Comparison of ENCODE assay signal across 15 cellular contexts in the genomic region with DNA sequence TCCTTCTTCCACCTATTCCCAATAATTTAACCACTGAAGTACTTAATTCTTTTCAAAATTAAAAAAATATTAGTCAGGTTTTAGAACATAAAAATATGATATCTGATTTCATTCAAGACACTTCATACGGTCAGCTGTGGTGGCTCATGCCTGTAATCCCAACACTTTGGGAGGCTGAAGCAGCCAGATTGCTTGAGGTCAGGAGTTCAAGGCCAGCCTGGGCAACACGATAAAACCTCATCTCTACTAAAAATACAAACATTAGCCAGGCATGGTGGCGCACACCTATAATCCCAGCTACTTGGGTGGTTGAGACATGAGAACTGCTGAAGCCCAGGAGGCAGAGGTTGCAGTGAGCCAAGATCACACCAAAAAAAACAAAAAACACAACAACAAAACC.
"Had no signal": no experiment of that assay in that cellular context is flagged by ENCODE, and none has a peak within 500 bp of the region (broad histone marks: within the 10 kb centered on the region; RNA-seq: fewer than 3 reads in every experiment).

No MANE protein-coding gene starts in this region.

- H3K27me3 ChIP-seq: body of pancreas, right lobe of liver, upper lobe of left lung had no signal

- H3K4me3 Mint-ChIP-seq: activated CD4-positive, alpha-beta memory T cell treated with anti-CD3 and anti-CD28 coated beads, Interleukin-2, amount 10 ng/mL, durations not matched to agents 7 days and 5 days; dendritic cell treated with granulocyte-macrophage colony-stimulating factor and Interleukin-4, amounts not matched to agents 40 ng/mL and 50 ng/mL, for 4 days; natural killer cell treated with Interleukin-12 subunit alpha and Interleukin-12 subunit beta and Interleukin-15 and Interleukin-18, amount 100 ng/mL, for 72 hours; stimulated activated naive B cell treated with anti-CD40 and anti-IgM and Interleukin-4, amounts not matched to agents 10 μg/mL and 1 μg/mL and 100 μg/mL, for 72 hours had no signal

- H3K27ac Mint-ChIP-seq: activated CD4-positive, alpha-beta memory T cell treated with anti-CD3 and anti-CD28 coated beads, Interleukin-2, amount 10 ng/mL, durations not matched to agents 7 days and 5 days; activated naive CD4-positive, alpha-beta T cell treated with anti-CD3 and anti-CD28 coated beads, Interleukin-2, amount 50 U/mL, for 72 hours; dendritic cell treated with granulocyte-macrophage colony-stimulating factor and Interleukin-4, amounts not matched to agents 40 ng/mL and 50 ng/mL, for 4 days; natural killer cell treated with Interleukin-12 subunit alpha and Interleukin-12 subunit beta and Interleukin-15 and Interleukin-18, amount 100 ng/mL, for 72 hours; stimulated activated naive B cell treated with anti-CD40 and anti-IgM and Interleukin-4, amounts not matched to agents 10 μg/mL and 1 μg/mL and 100 μg/mL, for 72 hours had no signal

- DNase-seq: activated CD4-positive, alpha-beta memory T cell treated with anti-CD3 and anti-CD28 coated beads, Interleukin-2, amount 10 ng/mL, durations not matched to agents 7 days and 5 days; activated CD8-positive, alpha-beta memory T cell treated with anti-CD3 and anti-CD28 coated beads, Interleukin-2, amount 50 U/mL, for 48 hours; amniotic stem cell; body of pancreas; central memory CD4-positive, alpha-beta T cell; glutamatergic neuron; left colon; nucleus accumbens; right lobe of liver; stimulated activated naive B cell treated with anti-CD40 and anti-IgM and Interleukin-4, amounts not matched to agents 10 μg/mL and 1 μg/mL and 100 μg/mL, for 72 hours; substantia nigra; upper lobe of left lung had no signal

- H3K27ac ChIP-seq: right lobe of liver had no signal

- H3K27me3 Mint-ChIP-seq: activated CD4-positive, alpha-beta memory T cell treated with anti-CD3 and anti-CD28 coated beads, Interleukin-2, amount 10 ng/mL, durations not matched to agents 7 days and 5 days; dendritic cell treated with granulocyte-macrophage colony-stimulating factor and Interleukin-4, amounts not matched to agents 40 ng/mL and 50 ng/mL, for 4 days; natural killer cell treated with Interleukin-12 subunit alpha and Interleukin-12 subunit beta and Interleukin-15 and Interleukin-18, amount 100 ng/mL, for 72 hours; stimulated activated naive B cell treated with anti-CD40 and anti-IgM and Interleukin-4, amounts not matched to agents 10 μg/mL and 1 μg/mL and 100 μg/mL, for 72 hours had no signal

- H3K4me3 ChIP-seq: body of pancreas, right lobe of liver, upper lobe of left lung had no signal

- H3K9me3 Mint-ChIP-seq: activated CD4-positive, alpha-beta memory T cell treated with anti-CD3 and anti-CD28 coated beads, Interleukin-2, amount 10 ng/mL, durations not matched to agents 7 days and 5 days; dendritic cell treated with granulocyte-macrophage colony-stimulating factor and Interleukin-4, amounts not matched to agents 40 ng/mL and 50 ng/mL, for 4 days; natural killer cell treated with Interleukin-12 subunit alpha and Interleukin-12 subunit beta and Interleukin-15 and Interleukin-18, amount 100 ng/mL, for 72 hours; stimulated activated naive B cell treated with anti-CD40 and anti-IgM and Interleukin-4, amounts not matched to agents 10 μg/mL and 1 μg/mL and 100 μg/mL, for 72 hours had no signal
